In the genomic region with DNA sequence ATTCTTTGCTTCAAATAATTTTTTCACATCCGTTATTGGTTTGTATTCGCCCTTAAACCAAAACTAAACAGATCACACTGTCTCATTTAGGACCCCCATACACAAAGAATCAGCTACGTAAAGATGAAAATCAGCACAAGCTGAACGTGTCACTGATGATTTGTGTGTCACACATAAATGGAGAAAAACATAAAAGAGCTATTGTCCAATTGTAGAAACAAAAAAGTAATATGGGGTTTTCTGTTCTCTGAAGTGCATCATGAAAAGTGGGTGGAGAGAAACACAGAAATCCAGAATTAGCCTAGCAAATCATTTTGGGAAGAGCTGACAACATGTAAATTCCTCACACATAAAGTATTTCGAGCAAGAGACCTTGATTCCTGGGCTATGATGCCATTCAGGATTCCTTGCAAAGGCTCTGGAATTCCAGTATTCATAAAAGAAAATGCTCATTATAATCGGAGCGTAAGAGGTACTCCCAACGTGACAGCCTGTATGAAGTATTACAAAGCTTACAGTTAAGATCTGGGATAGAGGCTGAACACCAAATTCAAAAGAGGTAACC, we compare ENCODE assay signal across 8 cellular contexts. TPM values are rescaled to one million over a fixed set of nuclear protein-coding genes. Genes with fewer than 3 reads are reported as not detected.
DNase-seq lines count a peak whose midpoint lies in the region; ATAC-seq and TF ChIP-seq lines count a peak whose summit lies in the region.

No MANE protein-coding gene starts in this region.

- no peaks in the 10 kb centered on the region for H4K20me1 ChIP-seq in DND-41 (ENCODE audit: insufficient read depth, low read length)

- H3K4me2 ChIP-seq in DND-41 (ENCODE audit: insufficient read depth, low read length) (peak overlapping the region; percentile 92), parathyroid adenoma (ENCODE audit: low read length) (peak overlapping the region; percentile 90)

- no peaks in the 10 kb centered on the region; the same call in 1 of the 2 replicates for H3K36me3 ChIP-seq in DND-41 (ENCODE audit: insufficient read depth, low read length)
- H3K36me3 ChIP-seq in parathyroid adenoma (ENCODE audit: control insufficient read depth, insufficient read depth, low read length) = no peaks in the 10 kb centered on the region

- no peak for DNase-seq in DND-41
- peak; percentile 27 for DNase-seq in RPMI7951 (ENCODE audit: low read depth)
- DNase-seq in epithelial cell of proximal tubule (ENCODE audit: low read depth) = no peak
- no peak for DNase-seq in GOT3 (lab: John Stamatoyannopoulos, UW)
- DNase-seq in activated CD4-positive, CD25-positive, alpha-beta regulatory T cell (lab: John Stamatoyannopoulos, UW) = no peak
- no peak for DNase-seq in NCI-H187 (lab: John Stamatoyannopoulos, UW)

- peaks cover 45% of the 10 kb centered on the region for H3K4me1 ChIP-seq in DND-41 (ENCODE audit: insufficient read depth, low read length)
- peaks cover 26% of the 10 kb centered on the region for H3K4me1 ChIP-seq in parathyroid adenoma

- H3K9ac ChIP-seq in DND-41 (ENCODE audit: low read depth, low read length) = peak overlapping the region; percentile 78
- no peak overlapping the region for H3K9ac ChIP-seq in parathyroid adenoma

- H3K4me3 ChIP-seq in DND-41 (ENCODE audit: low read depth in 1 of 2, low read length in 2 of 2) = peak overlapping the region; percentile 43 to 95; a peak in 3 of 4 replicates
- peak overlapping the region; percentile 89 for H3K4me3 ChIP-seq in epithelial cell of proximal tubule (ENCODE audit: low read depth, low read length)
- H3K4me3 ChIP-seq in parathyroid adenoma (ENCODE audit: low read depth, low read length) = peak overlapping the region; percentile 96

- peaks cover 19% of the 10 kb centered on the region for H3K79me2 ChIP-seq in DND-41 (ENCODE audit: insufficient read depth, low read length)
- peaks cover 15% of the 10 kb centered on the region for H3K79me2 ChIP-seq in parathyroid adenoma

- TF ChIP-seq CTCF in DND-41 (IDR thresholded peaks at IDR 0.05; ENCODE audit: borderline replicate concordance, extremely low read depth, low read length, poor library complexity, severe bottlenecking) (no peak), epithelial cell of proximal tubule (conservative IDR thresholded peaks at IDR 0.05; ENCODE audit: low read depth, low read length) (no peak), parathyroid adenoma (IDR thresholded peaks at IDR 0.05) (no peak)

- H3K27ac ChIP-seq in DND-41 (ENCODE audit: low read length) (peak overlapping the region; percentile 69; the same call in 1 of the 2 replicates), parathyroid adenoma (peak overlapping the region; percentile 96)

- no peak for ATAC-seq in DND-41 (ENCODE audit: insufficient read depth, low read depth)
- ATAC-seq in HG02852 (IDR thresholded peaks at IDR 0.05; ENCODE audit: unreplicated experiment) = no peak

- no peaks in the 10 kb centered on the region for H3K9me3 ChIP-seq in DND-41 (ENCODE audit: insufficient read depth, low read length, severe bottlenecking)
- no peaks in the 10 kb centered on the region for H3K9me3 ChIP-seq in parathyroid adenoma (ENCODE audit: control insufficient read depth, low read length)

- H2AFZ ChIP-seq in DND-41 (ENCODE audit: low read depth, low read length) = peak overlapping the region; percentile 97; the same call in 1 of the 2 replicates
- H2AFZ ChIP-seq in parathyroid adenoma = no peak overlapping the region

- H3K27me3 ChIP-seq in DND-41 (ENCODE audit: insufficient read depth, low read length, poor library complexity) = no peaks in the 10 kb centered on the region
- no peaks in the 10 kb centered on the region for H3K27me3 ChIP-seq in parathyroid adenoma (ENCODE audit: control insufficient read depth, insufficient read depth, low read length)

RNA-seq across cellular contexts. Expression of gene DCUN1D3, which starts 1.1 kb away (rescaled TPM):
- total RNA-seq in RPMI7951 (2014; rRNA removed; shearing (Covaris generic)) = 5.3 and 5.7 TPM in 2 replicates
- 7.2 and 7.5 TPM in 2 replicates for total RNA-seq in epithelial cell of proximal tubule

RNA-seq across cellular contexts. Expression of gene LYRM1, which starts 1.6 kb away (rescaled TPM):
- 38.4 and 43.7 TPM in 2 replicates for total RNA-seq in RPMI7951 (2014; rRNA removed; shearing (Covaris generic))
- total RNA-seq in epithelial cell of proximal tubule = 23.8 and 32.8 TPM in 2 replicates
